ENCODE assay signal across 8 cellular contexts in the genomic region with DNA sequence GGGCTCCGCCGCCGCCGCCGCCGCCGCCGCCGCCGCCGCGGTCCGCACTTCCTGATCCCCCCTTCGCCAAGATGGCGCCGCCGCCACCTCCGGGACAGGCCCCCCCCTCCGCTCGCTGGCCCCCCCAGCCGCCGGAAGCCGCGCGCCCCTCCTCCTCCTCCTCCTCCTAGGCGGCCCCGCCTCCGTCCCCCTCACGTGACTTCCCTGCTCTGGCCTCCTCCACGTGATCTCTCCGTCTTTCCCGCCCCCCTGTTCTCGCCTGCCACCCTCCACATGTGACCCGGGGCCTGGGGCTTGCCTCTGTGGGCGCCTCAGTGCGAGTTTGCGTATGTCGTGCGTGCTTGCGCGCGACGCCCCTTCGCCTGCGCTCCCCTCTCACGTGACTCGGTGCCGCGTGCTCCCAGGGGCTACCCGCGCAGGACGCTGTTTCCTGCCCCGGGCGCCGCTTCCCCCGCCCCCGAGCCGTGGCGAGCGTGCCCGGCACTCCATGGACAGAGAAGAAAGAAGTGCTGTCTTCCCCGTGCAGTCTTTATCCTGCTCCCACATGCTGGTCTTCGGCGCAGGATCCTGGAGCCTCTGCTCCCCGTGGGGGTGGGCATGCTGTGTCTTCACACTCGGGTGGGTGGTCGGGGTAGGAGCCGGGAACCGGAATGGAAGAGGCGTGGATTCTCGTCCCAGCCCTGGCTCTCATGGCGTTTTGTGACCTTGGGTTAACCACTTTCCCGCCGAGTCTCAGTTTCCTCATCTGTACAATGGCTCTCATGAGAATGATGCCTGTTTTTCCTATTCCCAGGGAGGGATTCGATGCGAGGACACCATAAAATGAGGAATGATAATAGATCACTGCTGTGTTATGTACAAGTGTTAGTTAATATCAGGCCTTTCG. TPM values are rescaled to one million over a fixed set of nuclear protein-coding genes. Genes with fewer than 3 reads are reported as not detected.
A peak's percentile ranks its signal among the peaks of the same experiment; 100 is the strongest.
DNase-seq lines count a peak whose midpoint lies in the region; ATAC-seq and TF ChIP-seq lines count a peak whose summit lies in the region.

Gene UBE2Q1 (minus strand): TSS at position 53 of the 886 bp plus-strand sequence. CDS start 109 bp downstream, outside the sequence.

- H3K9me3 Mint-ChIP-seq in activated T-cell treated with anti-CD3 and anti-CD28 coated beads, Interleukin-2, amount 50 U/mL, for 24 hours, result no peaks in the 10 kb centered on the region

- H3K9me3 ChIP-seq in mucosa of stomach (ENCODE audit: control insufficient read depth, low read length), result no peaks in the 10 kb centered on the region

- H3K9ac ChIP-seq in mucosa of stomach (ENCODE audit: low read length), result peak within 1 kb of the TSS; percentile 84

- in situ Hi-C loops in KBM-7 (cut with MboI; ENCODE audit: low pct_unique_long_range_greater_than_20kb, low sequenced_read_pairs), result no loop called here

- no peaks in the 10 kb centered on the region for H3K27me3 ChIP-seq in mucosa of stomach (ENCODE audit: control insufficient read depth, insufficient read depth, low read length)

- peak within 1 kb of the TSS; percentile 96 for H3K4me3 Mint-ChIP-seq in activated T-cell treated with anti-CD3 and anti-CD28 coated beads, Interleukin-2, amount 50 U/mL, for 24 hours

- ATAC-seq in GM21717 (IDR thresholded peaks at IDR 0.05; ENCODE audit: unreplicated experiment), result peak; percentile 73

- H3K4me1 Mint-ChIP-seq in activated T-cell treated with anti-CD3 and anti-CD28 coated beads, Interleukin-2, amount 50 U/mL, for 24 hours (ENCODE audit: low read depth), result peaks cover 34% of the 10 kb centered on the region

- peaks cover 48% of the 10 kb centered on the region for H3K36me3 Mint-ChIP-seq in activated T-cell treated with anti-CD3 and anti-CD28 coated beads, Interleukin-2, amount 50 U/mL, for 24 hours (ENCODE audit: low read depth)

- H3K27me3 Mint-ChIP-seq in activated T-cell treated with anti-CD3 and anti-CD28 coated beads, Interleukin-2, amount 50 U/mL, for 24 hours, result no peaks in the 10 kb centered on the region

- peak; percentile 61 for TF ChIP-seq POLR2A in erythroblast (IDR thresholded peaks at IDR 0.05; ENCODE audit: low read length)

- H3K27ac Mint-ChIP-seq in activated T-cell treated with anti-CD3 and anti-CD28 coated beads, Interleukin-2, amount 50 U/mL, for 24 hours, result peak within 1 kb of the TSS; percentile 98

- peak within 1 kb of the TSS; percentile 52 for H3K4me3 ChIP-seq in mucosa of stomach (ENCODE audit: low read length)

- no peaks in the 10 kb centered on the region for H3K36me3 ChIP-seq in mucosa of stomach (ENCODE audit: control insufficient read depth, insufficient read depth, low read length)

- H3K4me1 ChIP-seq in mucosa of stomach (ENCODE audit: control insufficient read depth, insufficient read depth, low read length), result peaks cover 20% of the 10 kb centered on the region

- DNase-seq in DMS153 treated with DMSO at 0.1 percent for 48 hours (lab: John Stamatoyannopoulos, UW; ENCODE audit: unreplicated experiment), result peak; percentile 99
- peak; percentile 99 for DNase-seq in KBM-7
- peak; percentile 99 for DNase-seq in activated T-cell treated with anti-CD3 and anti-CD28 coated beads, Interleukin-2, amount 50 U/mL, for 24 hours
- DNase-seq in erythroblast (lab: John Stamatoyannopoulos, UW), result peak; percentile 98
- peak; percentile 99 for DNase-seq in stimulated activated CD8-positive, alpha-beta memory T cell treated with anti-CD3 and anti-CD28 coated beads, Interleukin-7, amount 100 ng/mL, for 1 hour (ENCODE audit: low read depth in 2 of 2)

TF ChIP-seq in PFSK-1, 5 proteins besides CTCF, POLR2A, EP300 and RAD21:
- TF ChIP-seq TAF1 (IDR thresholded peaks at IDR 0.05; ENCODE audit: borderline replicate concordance, insufficient read depth, low read length) (peak; percentile 41; the same call in 1 of the 2 replicates), FOXP2 (optimal IDR thresholded peaks at IDR 0.05; ENCODE audit: borderline replicate concordance, extremely low read depth, extremely low read length, insufficient read depth) (peak; percentile 99), POLR2AphosphoS5 (IDR thresholded peaks at IDR 0.05; ENCODE audit: low read depth, low read length) (peak; percentile 66), SIN3A (IDR thresholded peaks at IDR 0.05; ENCODE audit: borderline replicate concordance, insufficient read depth, low read length) (peak; percentile 74)
- TF ChIP-seq, protein P1, sequence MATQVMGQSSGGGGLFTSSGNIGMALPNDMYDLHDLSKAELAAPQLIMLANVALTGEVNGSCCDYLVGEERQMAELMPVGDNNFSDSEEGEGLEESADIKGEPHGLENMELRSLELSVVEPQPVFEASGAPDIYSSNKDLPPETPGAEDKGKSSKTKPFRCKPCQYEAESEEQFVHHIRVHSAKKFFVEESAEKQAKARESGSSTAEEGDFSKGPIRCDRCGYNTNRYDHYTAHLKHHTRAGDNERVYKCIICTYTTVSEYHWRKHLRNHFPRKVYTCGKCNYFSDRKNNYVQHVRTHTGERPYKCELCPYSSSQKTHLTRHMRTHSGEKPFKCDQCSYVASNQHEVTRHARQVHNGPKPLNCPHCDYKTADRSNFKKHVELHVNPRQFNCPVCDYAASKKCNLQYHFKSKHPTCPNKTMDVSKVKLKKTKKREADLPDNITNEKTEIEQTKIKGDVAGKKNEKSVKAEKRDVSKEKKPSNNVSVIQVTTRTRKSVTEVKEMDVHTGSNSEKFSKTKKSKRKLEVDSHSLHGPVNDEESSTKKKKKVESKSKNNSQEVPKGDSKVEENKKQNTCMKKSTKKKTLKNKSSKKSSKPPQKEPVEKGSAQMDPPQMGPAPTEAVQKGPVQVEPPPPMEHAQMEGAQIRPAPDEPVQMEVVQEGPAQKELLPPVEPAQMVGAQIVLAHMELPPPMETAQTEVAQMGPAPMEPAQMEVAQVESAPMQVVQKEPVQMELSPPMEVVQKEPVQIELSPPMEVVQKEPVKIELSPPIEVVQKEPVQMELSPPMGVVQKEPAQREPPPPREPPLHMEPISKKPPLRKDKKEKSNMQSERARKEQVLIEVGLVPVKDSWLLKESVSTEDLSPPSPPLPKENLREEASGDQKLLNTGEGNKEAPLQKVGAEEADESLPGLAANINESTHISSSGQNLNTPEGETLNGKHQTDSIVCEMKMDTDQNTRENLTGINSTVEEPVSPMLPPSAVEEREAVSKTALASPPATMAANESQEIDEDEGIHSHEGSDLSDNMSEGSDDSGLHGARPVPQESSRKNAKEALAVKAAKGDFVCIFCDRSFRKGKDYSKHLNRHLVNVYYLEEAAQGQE (IDR thresholded peaks at IDR 0.05; ENCODE audit: insufficient read depth in 1 of 2, low read depth in 2 of 2, low read length in 2 of 2), result no peak
TF ChIP-seq in PFSK-1: peak in this region for 4.

RNA-seq across cellular contexts. Expression of gene UBE2Q1, which starts in this region (rescaled TPM):
- polyA plus RNA-seq in PFSK-1 (2012; ENCODE audit: insufficient read length, low read depth), result 179 TPM

Comparison
In these comparisons a context has a peak if more than half of its experiments do, and no peak if none do; other contexts are left out.
1. Peak in every context shown above with its lines: DNase-seq, ATAC-seq and H3K4me3 ChIP-seq.